Comparison of ENCODE assay signal across 14 cellular contexts in genomic region chr5:179254638-179255271, GRCh38.
"Had no signal": no experiment of that assay in that cellular context is flagged by ENCODE, and none has a peak within 500 bp of the region (broad histone marks: within the 10 kb centered on the region; RNA-seq: fewer than 3 reads in every experiment).

No MANE protein-coding gene starts in this region.

- DNase-seq: activated CD4-positive, alpha-beta T cell treated with anti-CD3 and anti-CD28 coated beads, Interleukin-2, amount 50 U/mL, for 4 hours; activated T-cell treated with anti-CD3 and anti-CD28 coated beads, Interleukin-2, amount 50 U/mL, for 1 hour; effector memory CD4-positive, alpha-beta T cell; foreskin keratinocyte; mucosa of descending colon; stimulated activated CD4-positive, alpha-beta T cell treated with anti-CD3 and anti-CD28 coated beads, Interleukin-4, amount 100 ng/mL, for 24 hours; stimulated activated naive CD4-positive, alpha-beta T cell; T-helper 1 cell had no signal

- ATAC-seq: foreskin keratinocyte; mucosa of descending colon; naive thymus-derived CD4-positive, alpha-beta T cell had no signal

- H3K27ac ChIP-seq: foreskin keratinocyte, neutrophil, right atrium auricular region, skin epidermis, transverse colon had no signal

- H3K4me1 ChIP-seq: foreskin keratinocyte, right atrium auricular region, transverse colon had no signal

- H3K36me3 ChIP-seq: neutrophil, right atrium auricular region, transverse colon had no signal

- H3K27me3 ChIP-seq: foreskin keratinocyte, neutrophil, right atrium auricular region, transverse colon had no signal

- H3K9me3 ChIP-seq: mucosa of descending colon, neutrophil, right atrium auricular region, transverse colon had no signal

- H3K4me3 ChIP-seq: lung, mucosa of descending colon, right atrium auricular region, skin epidermis, transverse colon had no signal
